15 cellular contexts compared by ENCODE assay signal in the genomic region with DNA sequence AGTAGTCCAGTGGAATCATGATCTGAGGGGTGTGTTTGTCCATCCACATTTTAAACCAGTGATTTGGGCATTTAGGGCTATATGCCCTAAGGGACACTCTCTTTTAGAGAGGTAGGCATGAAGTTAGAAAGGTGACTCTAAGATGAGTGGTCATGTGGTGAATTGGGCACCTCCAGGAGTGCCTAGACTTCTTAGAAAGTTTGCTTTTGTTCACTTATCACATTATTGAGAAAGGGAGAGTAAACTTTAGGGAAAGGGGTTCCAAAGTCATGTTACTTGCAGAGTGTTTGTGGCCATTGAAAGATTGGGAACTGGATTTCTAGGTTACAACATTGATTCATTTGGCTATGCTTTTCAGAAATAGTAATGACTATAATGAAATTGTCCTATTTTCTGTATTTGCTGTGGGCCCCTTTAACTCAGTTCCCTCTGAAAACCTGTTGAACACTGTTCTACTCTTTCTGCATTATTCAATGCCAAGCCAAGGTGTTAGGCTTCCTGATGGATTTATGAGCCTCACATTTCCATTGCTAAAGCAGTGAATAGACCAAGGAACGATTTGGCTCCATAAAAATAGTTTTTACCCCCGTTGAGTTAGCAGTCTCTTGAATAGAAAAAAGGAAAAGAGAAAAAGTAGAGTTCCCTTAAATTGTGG.
"Had no signal": no experiment of that assay in that cellular context is flagged by ENCODE, and none has a peak within 500 bp of the region (broad histone marks: within the 10 kb centered on the region; RNA-seq: fewer than 3 reads in every experiment).

No MANE protein-coding gene starts in this region.

- H3K36me3 Mint-ChIP-seq: T-cell, type B pancreatic cell had no signal

- H3K27me3 Mint-ChIP-seq: activated T-helper 17 cell treated with anti-CD3 and anti-CD28 coated beads, Interleukin-2, amount 50 U/mL, for 72 hours; stimulated activated naive CD8-positive, alpha-beta T cell treated with anti-CD3 and anti-CD28 coated beads, Interleukin-15, amount 100 ng/mL, for 72 hours; type B pancreatic cell had no signal

- DNase-seq: activated CD4-positive, alpha-beta T cell treated with anti-CD3 and anti-CD28 coated beads, Interleukin-2, amount 50 U/mL, for 4 hours; activated naive CD4-positive, alpha-beta T cell treated with anti-CD3 and anti-CD28 coated beads for 36 hours; activated T-cell treated with anti-CD3 and anti-CD28 coated beads for 4 hours; hippocampal formation; pancreas; stimulated activated naive CD8-positive, alpha-beta T cell treated with anti-CD3 and anti-CD28 coated beads, Interleukin-15, amount 100 ng/mL, for 72 hours; T-cell; T-helper 9 cell had no signal

- H3K27ac ChIP-seq: ascending aorta, SK-N-MC had no signal

- H3K36me3 ChIP-seq: ascending aorta, pancreas, right atrium auricular region had no signal

- H3K9me3 Mint-ChIP-seq: activated naive CD4-positive, alpha-beta T cell treated with anti-CD3 and anti-CD28 coated beads for 36 hours; stimulated activated naive CD8-positive, alpha-beta T cell treated with anti-CD3 and anti-CD28 coated beads, Interleukin-15, amount 100 ng/mL, for 72 hours; T-cell; type B pancreatic cell had no signal

- H3K4me3 Mint-ChIP-seq: activated naive CD4-positive, alpha-beta T cell treated with anti-CD3 and anti-CD28 coated beads for 36 hours; activated T-helper 17 cell treated with anti-CD3 and anti-CD28 coated beads, Interleukin-2, amount 50 U/mL, for 72 hours; stimulated activated naive CD8-positive, alpha-beta T cell treated with anti-CD3 and anti-CD28 coated beads, Interleukin-15, amount 100 ng/mL, for 72 hours; T-cell; type B pancreatic cell had no signal

- H3K4me1 Mint-ChIP-seq: activated T-helper 17 cell treated with anti-CD3 and anti-CD28 coated beads, Interleukin-2, amount 50 U/mL, for 72 hours; stimulated activated naive CD8-positive, alpha-beta T cell treated with anti-CD3 and anti-CD28 coated beads, Interleukin-15, amount 100 ng/mL, for 72 hours; T-cell had no signal

- FAIRE-seq: pancreas had no signal

- H3K9me3 ChIP-seq: ascending aorta, pancreas, right atrium auricular region had no signal

- ATAC-seq: activated CD4-positive, CD25-positive, alpha-beta regulatory T cell treated with anti-CD3 and anti-CD28 coated beads, Interleukin-2, amount 50 U/mL, for 24 hours; activated T-helper 17 cell treated with anti-CD3 and anti-CD28 coated beads, Interleukin-2, amount 50 U/mL, for 72 hours; esophagus mucosa; stimulated activated naive CD8-positive, alpha-beta T cell treated with anti-CD3 and anti-CD28 coated beads, Interleukin-15, amount 100 ng/mL, for 72 hours; T-cell had no signal

- H3K27ac Mint-ChIP-seq: activated naive CD4-positive, alpha-beta T cell treated with anti-CD3 and anti-CD28 coated beads for 36 hours; activated T-helper 17 cell treated with anti-CD3 and anti-CD28 coated beads, Interleukin-2, amount 50 U/mL, for 72 hours; T-cell; type B pancreatic cell had no signal

- H3K4me3 ChIP-seq: ascending aorta, pancreas, right atrium auricular region, SK-N-MC had no signal

- H3K27me3 ChIP-seq: ascending aorta, pancreas, right atrium auricular region had no signal
